ENCODE assay signal across 9 cellular contexts in genomic region chr4:155690044-155690837, GRCh38. TPM values are rescaled to one million over a fixed set of nuclear protein-coding genes. Genes with fewer than 3 reads are reported as not detected.
"Had no signal": no experiment of that assay in that cellular context is flagged by ENCODE, and none has a peak within 500 bp of the region (broad histone marks: within the 10 kb centered on the region; RNA-seq: fewer than 3 reads in every experiment).

No MANE protein-coding gene starts in this region.

- H3K27ac Mint-ChIP-seq: activated naive CD8-positive, alpha-beta T cell treated with anti-CD3 and anti-CD28 coated beads, Interleukin-2, amount 50 U/mL, for 24 hours; activated T-helper 17 cell treated with anti-CD3 and anti-CD28 coated beads, Interleukin-2, amount 50 U/mL, for 72 hours; immature natural killer cell; natural killer cell treated with Interleukin-12 subunit alpha and Interleukin-12 subunit beta and Interleukin-15 and Interleukin-18, amount 100 ng/mL, for 72 hours had no signal

- DNase-seq: activated CD4-positive, alpha-beta T cell treated with anti-CD3 and anti-CD28 coated beads, Interleukin-2, amount 50 U/mL, for 4 hours; activated naive CD4-positive, alpha-beta T cell treated with Interleukin-2 at 50 U/mL for 16 hours; activated naive CD8-positive, alpha-beta T cell treated with anti-CD3 and anti-CD28 coated beads, Interleukin-2, amount 50 U/mL, for 24 hours; immature natural killer cell; stimulated activated naive CD8-positive, alpha-beta T cell treated with anti-CD3 and anti-CD28 coated beads, Interleukin-15, Interleukin-2, amounts not matched to agents 100 U/mL and 50 U/mL, for 24 hours; upper lobe of right lung had no signal

- H3K36me3 Mint-ChIP-seq: immature natural killer cell; natural killer cell treated with Interleukin-12 subunit alpha and Interleukin-12 subunit beta and Interleukin-15 and Interleukin-18, amount 100 ng/mL, for 72 hours had no signal

- H3K9me3 Mint-ChIP-seq: activated naive CD8-positive, alpha-beta T cell treated with anti-CD3 and anti-CD28 coated beads, Interleukin-2, amount 50 U/mL, for 24 hours; activated T-helper 17 cell treated with anti-CD3 and anti-CD28 coated beads, Interleukin-2, amount 50 U/mL, for 72 hours; immature natural killer cell; natural killer cell treated with Interleukin-12 subunit alpha and Interleukin-12 subunit beta and Interleukin-15 and Interleukin-18, amount 100 ng/mL, for 72 hours had no signal

- H3K4me3 Mint-ChIP-seq: activated naive CD8-positive, alpha-beta T cell treated with anti-CD3 and anti-CD28 coated beads, Interleukin-2, amount 50 U/mL, for 24 hours; activated T-helper 17 cell treated with anti-CD3 and anti-CD28 coated beads, Interleukin-2, amount 50 U/mL, for 72 hours; immature natural killer cell; natural killer cell treated with Interleukin-12 subunit alpha and Interleukin-12 subunit beta and Interleukin-15 and Interleukin-18, amount 100 ng/mL, for 72 hours had no signal

- ATAC-seq: activated CD4-positive, CD25-positive, alpha-beta regulatory T cell treated with anti-CD3 and anti-CD28 coated beads, Interleukin-2, amount 50 U/mL, for 24 hours; activated naive CD8-positive, alpha-beta T cell treated with anti-CD3 and anti-CD28 coated beads, Interleukin-2, amount 50 U/mL, for 24 hours; activated T-helper 17 cell treated with anti-CD3 and anti-CD28 coated beads, Interleukin-2, amount 50 U/mL, for 72 hours; natural killer cell treated with Interleukin-12 subunit alpha and Interleukin-12 subunit beta and Interleukin-15 and Interleukin-18, amount 100 ng/mL, for 72 hours; stimulated activated naive CD8-positive, alpha-beta T cell treated with anti-CD3 and anti-CD28 coated beads, Interleukin-15, Interleukin-2, amounts not matched to agents 100 U/mL and 50 U/mL, for 24 hours; upper lobe of right lung had no signal

- H3K27me3 Mint-ChIP-seq: activated T-helper 17 cell treated with anti-CD3 and anti-CD28 coated beads, Interleukin-2, amount 50 U/mL, for 72 hours; natural killer cell treated with Interleukin-12 subunit alpha and Interleukin-12 subunit beta and Interleukin-15 and Interleukin-18, amount 100 ng/mL, for 72 hours had no signal

- H3K4me1 Mint-ChIP-seq: activated naive CD8-positive, alpha-beta T cell treated with anti-CD3 and anti-CD28 coated beads, Interleukin-2, amount 50 U/mL, for 24 hours; activated T-helper 17 cell treated with anti-CD3 and anti-CD28 coated beads, Interleukin-2, amount 50 U/mL, for 72 hours had no signal

RNA-seq across cellular contexts. Expression of gene GUCY1A1, which starts 23.6 kb away (rescaled TPM):
- total RNA-seq: activated T-helper 17 cell treated with anti-CD3 and anti-CD28 coated beads, Interleukin-2, amount 50 U/mL, for 72 hours had no signal
